In genomic region chr6:84086545-84087429, GRCh38 we compare ENCODE assay signal across 1 cellular context.
TF ChIP-seq lines count a peak whose summit lies in the region.

No MANE protein-coding gene starts in this region.

TF ChIP-seq in WTC11, 78 proteins besides CTCF, POLR2A, EP300 and RAD21 (continued from another document):
- no peak for TF ChIP-seq GABPB1 (CRISPR knock-in tag; IDR thresholded peaks at IDR 0.05)
- no peak for TF ChIP-seq SOX15 (CRISPR knock-in tag; IDR thresholded peaks at IDR 0.05)
- no peak for TF ChIP-seq SMAD3 (CRISPR knock-in tag; IDR thresholded peaks at IDR 0.05; ENCODE audit: borderline replicate concordance)
- TF ChIP-seq ZNF263 (CRISPR knock-in tag; IDR thresholded peaks at IDR 0.05; ENCODE audit: low read depth): no peak
- no peak for TF ChIP-seq ATF3 (CRISPR knock-in tag; conservative IDR thresholded peaks at IDR 0.05)
